Comparison of ENCODE assay signal across 1 cellular context in the genomic region with DNA sequence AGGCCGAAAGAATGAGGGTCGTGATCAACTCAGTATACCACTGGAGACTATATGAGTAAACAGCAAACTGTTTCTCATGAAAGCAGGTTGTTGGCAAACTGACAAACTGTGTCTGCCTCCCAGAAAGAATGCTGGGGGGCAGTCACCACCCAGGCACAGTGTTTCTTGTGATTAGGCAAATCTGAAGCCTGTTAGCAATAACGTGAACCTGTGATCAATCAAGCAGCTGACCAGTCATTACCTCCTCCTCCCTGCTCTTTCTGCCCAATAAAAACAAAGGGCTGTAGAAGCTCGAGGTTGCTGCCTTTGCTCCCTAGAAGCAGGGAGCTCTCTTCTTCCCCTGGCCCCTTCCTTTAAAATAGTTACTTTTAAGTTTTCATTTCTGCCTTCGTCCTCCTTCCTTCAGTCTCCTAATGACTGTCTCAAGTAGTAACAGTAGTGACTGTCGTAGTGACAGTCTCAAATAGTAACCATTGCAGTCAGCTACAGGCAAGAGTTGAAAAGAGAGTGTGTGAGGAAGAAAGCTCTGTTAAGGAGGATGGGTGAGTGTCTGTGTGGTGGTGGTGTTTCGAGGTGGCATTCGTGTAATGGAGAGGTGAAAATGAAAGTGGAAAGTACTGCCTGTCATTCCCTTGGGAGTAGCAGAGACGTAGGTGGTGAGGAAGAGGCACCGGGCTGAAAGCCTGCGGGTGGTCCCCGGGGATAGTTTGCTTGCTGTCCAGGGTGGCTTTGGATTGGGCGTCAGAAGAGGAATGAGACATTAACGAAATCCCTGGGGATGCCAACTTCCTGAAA.
TF ChIP-seq lines count a peak whose summit lies in the region.

No MANE protein-coding gene starts in this region.

TF ChIP-seq in WTC11, 78 proteins besides CTCF, POLR2A, EP300 and RAD21 (continued from another document):
- TF ChIP-seq, protein P1, sequence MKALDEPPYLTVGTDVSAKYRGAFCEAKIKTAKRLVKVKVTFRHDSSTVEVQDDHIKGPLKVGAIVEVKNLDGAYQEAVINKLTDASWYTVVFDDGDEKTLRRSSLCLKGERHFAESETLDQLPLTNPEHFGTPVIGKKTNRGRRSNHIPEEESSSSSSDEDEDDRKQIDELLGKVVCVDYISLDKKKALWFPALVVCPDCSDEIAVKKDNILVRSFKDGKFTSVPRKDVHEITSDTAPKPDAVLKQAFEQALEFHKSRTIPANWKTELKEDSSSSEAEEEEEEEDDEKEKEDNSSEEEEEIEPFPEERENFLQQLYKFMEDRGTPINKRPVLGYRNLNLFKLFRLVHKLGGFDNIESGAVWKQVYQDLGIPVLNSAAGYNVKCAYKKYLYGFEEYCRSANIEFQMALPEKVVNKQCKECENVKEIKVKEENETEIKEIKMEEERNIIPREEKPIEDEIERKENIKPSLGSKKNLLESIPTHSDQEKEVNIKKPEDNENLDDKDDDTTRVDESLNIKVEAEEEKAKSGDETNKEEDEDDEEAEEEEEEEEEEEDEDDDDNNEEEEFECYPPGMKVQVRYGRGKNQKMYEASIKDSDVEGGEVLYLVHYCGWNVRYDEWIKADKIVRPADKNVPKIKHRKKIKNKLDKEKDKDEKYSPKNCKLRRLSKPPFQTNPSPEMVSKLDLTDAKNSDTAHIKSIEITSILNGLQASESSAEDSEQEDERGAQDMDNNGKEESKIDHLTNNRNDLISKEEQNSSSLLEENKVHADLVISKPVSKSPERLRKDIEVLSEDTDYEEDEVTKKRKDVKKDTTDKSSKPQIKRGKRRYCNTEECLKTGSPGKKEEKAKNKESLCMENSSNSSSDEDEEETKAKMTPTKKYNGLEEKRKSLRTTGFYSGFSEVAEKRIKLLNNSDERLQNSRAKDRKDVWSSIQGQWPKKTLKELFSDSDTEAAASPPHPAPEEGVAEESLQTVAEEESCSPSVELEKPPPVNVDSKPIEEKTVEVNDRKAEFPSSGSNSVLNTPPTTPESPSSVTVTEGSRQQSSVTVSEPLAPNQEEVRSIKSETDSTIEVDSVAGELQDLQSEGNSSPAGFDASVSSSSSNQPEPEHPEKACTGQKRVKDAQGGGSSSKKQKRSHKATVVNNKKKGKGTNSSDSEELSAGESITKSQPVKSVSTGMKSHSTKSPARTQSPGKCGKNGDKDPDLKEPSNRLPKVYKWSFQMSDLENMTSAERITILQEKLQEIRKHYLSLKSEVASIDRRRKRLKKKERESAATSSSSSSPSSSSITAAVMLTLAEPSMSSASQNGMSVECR (CRISPR knock-in tag; IDR thresholded peaks at IDR 0.05; ENCODE audit: borderline replicate concordance): no peak
- TF ChIP-seq ZNF317 (CRISPR knock-in tag; IDR thresholded peaks at IDR 0.05; ENCODE audit: borderline replicate concordance, low read depth) (no peak), FOXJ3 (CRISPR knock-in tag; IDR thresholded peaks at IDR 0.05; ENCODE audit: borderline replicate concordance) (no peak), CBFB (CRISPR knock-in tag; IDR thresholded peaks at IDR 0.05; ENCODE audit: low read depth) (no peak), NFATC4 (CRISPR knock-in tag; IDR thresholded peaks at IDR 0.05) (no peak), GRHL2 (CRISPR knock-in tag; IDR thresholded peaks at IDR 0.05; ENCODE audit: insufficient replicate concordance, severe bottlenecking) (no peak)
- TF ChIP-seq, protein P2, sequence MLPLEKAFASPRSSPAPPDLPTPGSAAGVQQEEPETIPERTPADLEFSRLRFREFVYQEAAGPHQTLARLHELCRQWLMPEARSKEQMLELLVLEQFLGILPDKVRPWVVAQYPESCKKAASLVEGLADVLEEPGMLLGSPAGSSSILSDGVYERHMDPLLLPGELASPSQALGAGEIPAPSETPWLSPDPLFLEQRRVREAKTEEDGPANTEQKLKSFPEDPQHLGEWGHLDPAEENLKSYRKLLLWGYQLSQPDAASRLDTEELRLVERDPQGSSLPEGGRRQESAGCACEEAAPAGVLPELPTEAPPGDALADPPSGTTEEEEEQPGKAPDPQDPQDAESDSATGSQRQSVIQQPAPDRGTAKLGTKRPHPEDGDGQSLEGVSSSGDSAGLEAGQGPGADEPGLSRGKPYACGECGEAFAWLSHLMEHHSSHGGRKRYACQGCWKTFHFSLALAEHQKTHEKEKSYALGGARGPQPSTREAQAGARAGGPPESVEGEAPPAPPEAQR (CRISPR knock-in tag; IDR thresholded peaks at IDR 0.05): no peak
